In genomic region chr1:3821004-3821933, GRCh38 we compare ENCODE assay signal across 18 cellular contexts.
A peak's percentile ranks its signal among the peaks of the same experiment; 100 is the strongest.
DNase-seq lines count a peak whose midpoint lies in the region; ATAC-seq and TF ChIP-seq lines count a peak whose summit lies in the region.
"Had no signal": no experiment of that assay in that cellular context is flagged by ENCODE, and none has a peak within 500 bp of the region (broad histone marks: within the 10 kb centered on the region; RNA-seq: fewer than 3 reads in every experiment).

No MANE protein-coding gene starts in this region.

- H3K4me3 Mint-ChIP-seq in stimulated activated effector memory CD8-positive, alpha-beta T cell treated with anti-CD3 and anti-CD28 coated beads, Interleukin-12 subunit alpha, Interleukin-12 subunit beta, amount 100 ng/mL, for 72 hours: no peak overlapping the region
- H3K4me3 Mint-ChIP-seq: CD4-positive, CD25-positive, alpha-beta regulatory T cell; natural killer cell had no signal

- peak; percentile 6 for DNase-seq in NCI-H345 (lab: John Stamatoyannopoulos, UW)
- DNase-seq in NCI-H345 treated with DMSO at 0.1 percent for 48 hours (lab: John Stamatoyannopoulos, UW; ENCODE audit: unreplicated experiment): no peak
- peak; percentile 27 for DNase-seq in NCI-H524 treated with DMSO at 0.1 percent for 48 hours (lab: John Stamatoyannopoulos, UW)
- peak; percentile 5 for DNase-seq in epithelial cell of esophagus (ENCODE audit: low read depth)
- no peak for DNase-seq in stimulated activated effector memory CD8-positive, alpha-beta T cell treated with anti-CD3 and anti-CD28 coated beads, Interleukin-12 subunit alpha, Interleukin-12 subunit beta, amount 100 ng/mL, for 72 hours (ENCODE audit: low spot score in 2 of 2)
- no peak for DNase-seq in NCI-H146 (lab: John Stamatoyannopoulos, UW)
- no peak for DNase-seq in activated CD8-positive, alpha-beta memory T cell treated with anti-CD3 and anti-CD28 coated beads, Interleukin-2, amount 50 U/mL, for 4 hours
- DNase-seq: activated CD8-positive, alpha-beta memory T cell treated with anti-CD3 and anti-CD28 coated beads for 24 hours; adrenal gland; CD4-positive, CD25-positive, alpha-beta regulatory T cell; EL; natural killer cell; NCI-H748 treated with DMSO at 0.1 percent for 48 hours; RPMI8226; stimulated activated CD4-positive, alpha-beta T cell treated with anti-CD3 and anti-CD28 coated beads, Interleukin-15, amount 100 ng/mL, for 24 hours had no signal

- no peak overlapping the region for H3K4me3 ChIP-seq in epithelial cell of esophagus (ENCODE audit: low read length)
- H3K4me3 ChIP-seq: adrenal gland, vagina had no signal

- no peaks in the 10 kb centered on the region for H3K9me3 Mint-ChIP-seq in stimulated activated effector memory CD8-positive, alpha-beta T cell treated with anti-CD3 and anti-CD28 coated beads, Interleukin-12 subunit alpha, Interleukin-12 subunit beta, amount 100 ng/mL, for 72 hours
- H3K9me3 Mint-ChIP-seq: activated T-helper 2 cell treated with anti-CD3 and anti-CD28 coated beads, Interferon-gamma antibody, Interleukin-2, Interleukin-4, amounts not matched to agents 10 μg/mL and 5 μg/mL and 100 μg/mL, durations not matched to agents 14 hours and 24 hours and 36 hours; natural killer cell had no signal

- H3K27ac Mint-ChIP-seq in stimulated activated effector memory CD8-positive, alpha-beta T cell treated with anti-CD3 and anti-CD28 coated beads, Interleukin-12 subunit alpha, Interleukin-12 subunit beta, amount 100 ng/mL, for 72 hours: peak overlapping the region; percentile 62
- H3K27ac Mint-ChIP-seq: activated T-helper 2 cell treated with anti-CD3 and anti-CD28 coated beads, Interferon-gamma antibody, Interleukin-2, Interleukin-4, amounts not matched to agents 10 μg/mL and 5 μg/mL and 100 μg/mL, durations not matched to agents 14 hours and 24 hours and 36 hours had no signal

- no peaks in the 10 kb centered on the region for H3K4me1 Mint-ChIP-seq in stimulated activated effector memory CD8-positive, alpha-beta T cell treated with anti-CD3 and anti-CD28 coated beads, Interleukin-12 subunit alpha, Interleukin-12 subunit beta, amount 100 ng/mL, for 72 hours
- H3K4me1 Mint-ChIP-seq: CD4-positive, CD25-positive, alpha-beta regulatory T cell; natural killer cell had no signal

- peaks cover 68% of the 10 kb centered on the region for H3K36me3 Mint-ChIP-seq in stimulated activated effector memory CD8-positive, alpha-beta T cell treated with anti-CD3 and anti-CD28 coated beads, Interleukin-12 subunit alpha, Interleukin-12 subunit beta, amount 100 ng/mL, for 72 hours
- H3K36me3 Mint-ChIP-seq: natural killer cell had no signal

- no peak for TF ChIP-seq CTCF in epithelial cell of esophagus (IDR thresholded peaks at IDR 0.05; ENCODE audit: insufficient read depth, low read depth, low read length, missing control alignments)

- ATAC-seq in stimulated activated effector memory CD8-positive, alpha-beta T cell treated with anti-CD3 and anti-CD28 coated beads, Interleukin-12 subunit alpha, Interleukin-12 subunit beta, amount 100 ng/mL, for 72 hours: no peak
- ATAC-seq in HG02623 (IDR thresholded peaks at IDR 0.05; ENCODE audit: unreplicated experiment): no peak
- ATAC-seq: natural killer cell had no signal

Comparison
In these comparisons a context has a peak if more than half of its experiments do, and no peak if none do; other contexts are left out.
1. DNase-seq: peak in NCI-H345 (single experiment), NCI-H524 treated with DMSO at 0.1 percent for 48 hours (single experiment) and epithelial cell of esophagus (single experiment); none in NCI-H345 treated with DMSO at 0.1 percent for 48 hours (single experiment), stimulated activated effector memory CD8-positive, alpha-beta T cell treated with anti-CD3 and anti-CD28 coated beads, Interleukin-12 subunit alpha, Interleukin-12 subunit beta, amount 100 ng/mL, for 72 hours (0 of 2), NCI-H146 (single experiment) and activated CD8-positive, alpha-beta memory T cell treated with anti-CD3 and anti-CD28 coated beads, Interleukin-2, amount 50 U/mL, for 4 hours (single experiment).